In genomic region chr3:150078983-150079739, GRCh38 we compare ENCODE assay signal across 11 cellular contexts.
A peak's percentile ranks its signal among the peaks of the same experiment; 100 is the strongest.
DNase-seq lines count a peak whose midpoint lies in the region; ATAC-seq and TF ChIP-seq lines count a peak whose summit lies in the region.
"Had no signal": no experiment of that assay in that cellular context is flagged by ENCODE, and none has a peak within 500 bp of the region (broad histone marks: within the 10 kb centered on the region; RNA-seq: fewer than 3 reads in every experiment).

No MANE protein-coding gene starts in this region.

- no peak for TF ChIP-seq CTCF in choroid plexus epithelial cell (conservative IDR thresholded peaks at IDR 0.05; ENCODE audit: low read depth, low read length)
- no peak for TF ChIP-seq CTCF in neural crest cell (conservative IDR thresholded peaks at IDR 0.05)
- TF ChIP-seq CTCF in upper lobe of right lung (IDR thresholded peaks at IDR 0.05), result no peak

- no peak overlapping the region for H3K27ac ChIP-seq in upper lobe of right lung
- H3K27ac ChIP-seq: upper lobe of left lung had no signal

- H3K27me3 ChIP-seq in upper lobe of right lung, result no peaks in the 10 kb centered on the region
- H3K27me3 ChIP-seq: upper lobe of left lung had no signal

- no peak overlapping the region for H3K4me3 ChIP-seq in choroid plexus epithelial cell (ENCODE audit: low read depth, low read length)
- no peak overlapping the region for H3K4me3 ChIP-seq in upper lobe of right lung
- H3K4me3 ChIP-seq: upper lobe of left lung had no signal

- ATAC-seq in activated naive CD4-positive, alpha-beta T cell treated with anti-CD3 and anti-CD28 coated beads, Interleukin-2, amount 50 U/mL, for 72 hours, result no peak
- ATAC-seq in upper lobe of right lung, result no peak
- no peak for ATAC-seq in HG03095 (IDR thresholded peaks at IDR 0.05; ENCODE audit: unreplicated experiment)
- ATAC-seq: effector memory CD8-positive, alpha-beta T cell had no signal

- intact Hi-C loops in upper lobe of right lung (cut with DNase I), result no loop called here

- H3K36me3 Mint-ChIP-seq in neural crest cell (ENCODE audit: low read depth), result peaks cover 2% of the 10 kb centered on the region
- no peaks in the 10 kb centered on the region for H3K36me3 Mint-ChIP-seq in activated naive CD4-positive, alpha-beta T cell treated with anti-CD3 and anti-CD28 coated beads, Interleukin-2, amount 50 U/mL, for 72 hours

- peaks cover 9% of the 10 kb centered on the region for H3K9me3 ChIP-seq in upper lobe of right lung

- no peaks in the 10 kb centered on the region for H3K4me1 ChIP-seq in upper lobe of right lung

- no peaks in the 10 kb centered on the region for H3K36me3 ChIP-seq in upper lobe of right lung
- H3K36me3 ChIP-seq: upper lobe of left lung had no signal

- no peaks in the 10 kb centered on the region for H3K27me3 Mint-ChIP-seq in neural crest cell (ENCODE audit: low read depth)

- peak; percentile 92 for DNase-seq in AG20443 (ENCODE audit: low spot score)
- DNase-seq in NCI-H1694 (lab: John Stamatoyannopoulos, UW), result peak; percentile 80
- DNase-seq in choroid plexus epithelial cell (ENCODE audit: low read depth), result peak; percentile 95
- DNase-seq in neural crest cell (ENCODE audit: low read depth, low spot score), result no peak
- DNase-seq in activated naive CD4-positive, alpha-beta T cell treated with anti-CD3 and anti-CD28 coated beads, Interleukin-2, amount 50 U/mL, for 72 hours (ENCODE audit: low spot score in 2 of 2), result no peak
- DNase-seq in 8988T, result no peak
- no peak for DNase-seq in upper lobe of right lung
- DNase-seq: effector memory CD8-positive, alpha-beta T cell; NCI-H1048; upper lobe of left lung had no signal

- H3K4me1 Mint-ChIP-seq in neural crest cell, result peaks cover 34% of the 10 kb centered on the region

- peak overlapping the region; percentile 75 for H3K27ac Mint-ChIP-seq in neural crest cell (ENCODE audit: unreplicated experiment)
- peak overlapping the region in 1 of 2 donors; percentile 50 for H3K27ac Mint-ChIP-seq in activated naive CD4-positive, alpha-beta T cell treated with anti-CD3 and anti-CD28 coated beads, Interleukin-2, amount 50 U/mL, for 72 hours
- H3K27ac Mint-ChIP-seq: effector memory CD8-positive, alpha-beta T cell had no signal

- no peak overlapping the region for H3K4me3 Mint-ChIP-seq in neural crest cell
- H3K4me3 Mint-ChIP-seq: effector memory CD8-positive, alpha-beta T cell had no signal

- peaks cover 6% of the 10 kb centered on the region for H3K9me3 Mint-ChIP-seq in neural crest cell
- peaks cover 3 to 5% of the 10 kb centered on the region in 2 donors for H3K9me3 Mint-ChIP-seq in activated naive CD4-positive, alpha-beta T cell treated with anti-CD3 and anti-CD28 coated beads, Interleukin-2, amount 50 U/mL, for 72 hours
- H3K9me3 Mint-ChIP-seq: effector memory CD8-positive, alpha-beta T cell had no signal

Comparison
In these comparisons a context has a peak if more than half of its experiments do, and no peak if none do; other contexts are left out.
1. DNase-seq: peak in AG20443 (single experiment), NCI-H1694 (single experiment) and choroid plexus epithelial cell (single experiment); none in neural crest cell (single experiment), activated naive CD4-positive, alpha-beta T cell treated with anti-CD3 and anti-CD28 coated beads, Interleukin-2, amount 50 U/mL, for 72 hours (0 of 2), 8988T (single experiment) and upper lobe of right lung (single experiment).